Comparison of ENCODE assay signal across 1 cellular context in the genomic region with DNA sequence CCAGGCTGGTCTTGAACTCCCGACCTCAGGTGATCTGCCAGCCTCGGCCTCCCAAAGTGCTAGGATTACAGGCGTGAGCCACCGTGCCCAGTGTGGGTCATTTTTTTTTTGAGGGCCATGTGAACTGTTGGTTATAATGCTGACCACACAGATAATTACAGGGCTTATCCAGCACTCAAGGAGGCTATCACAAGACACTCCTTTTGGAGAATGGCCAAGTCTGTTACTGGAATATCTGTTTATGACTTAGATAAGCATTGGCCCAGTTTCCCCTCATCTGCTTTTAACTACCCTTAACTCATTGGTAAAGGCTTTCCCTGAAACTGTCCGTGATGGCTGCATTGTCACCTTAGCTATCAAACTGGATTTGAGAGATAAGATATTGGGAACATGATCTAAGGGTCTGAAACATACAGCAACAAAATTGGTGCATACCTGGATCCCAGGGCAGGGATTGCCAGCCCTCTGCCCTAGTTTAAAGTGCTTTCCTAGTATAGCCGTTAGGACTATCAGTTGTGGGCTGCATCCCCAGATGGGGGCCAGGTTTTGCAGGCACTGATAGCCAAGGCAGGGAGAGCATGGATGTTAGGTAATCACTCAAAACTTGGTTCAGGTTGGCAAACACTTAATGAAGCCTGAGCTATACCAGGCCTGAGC.
TF ChIP-seq lines count a peak whose summit lies in the region.

No MANE protein-coding gene starts in this region.

TF ChIP-seq in K562, 482 proteins besides CTCF, POLR2A, EP300 and RAD21 (continued from another document and continues in another):
- TF ChIP-seq SMARCC2 (IDR thresholded peaks at IDR 0.05; ENCODE audit: low read depth) (peak; percentile 55; the same call in 1 of the 2 replicates), MTA3 (IDR thresholded peaks at IDR 0.05; ENCODE audit: borderline replicate concordance) (peak; percentile 54), NUFIP1 (IDR thresholded peaks at IDR 0.05; ENCODE audit: partially characterized antibody) (no peak), CHD2 (IDR thresholded peaks at IDR 0.05; ENCODE audit: low read depth, low read length) (no peak), L3MBTL2 (IDR thresholded peaks at IDR 0.05) (peak; percentile 91), DPF2 (IDR thresholded peaks at IDR 0.05) (peak; percentile 84), ZNF766 (CRISPR knock-in tag; conservative IDR thresholded peaks at IDR 0.05) (peak; percentile 76), MTA2 (IDR thresholded peaks at IDR 0.05; ENCODE audit: low read depth) (peak; percentile 83), HDAC2 (IDR thresholded peaks at IDR 0.05) (peak; percentile 82; the same call in 1 of the 2 replicates), FOXA1 (IDR thresholded peaks at IDR 0.05; ENCODE audit: borderline replicate concordance) (no peak), YY1 (IDR thresholded peaks at IDR 0.05; ENCODE audit: borderline replicate concordance in 1 of 3, control insufficient read depth in 1 of 3, extremely low read depth in 1 of 3, insufficient read depth in 3 of 3, insufficient read length in 1 of 3, insufficient replicate concordance in 2 of 3, low read depth in 1 of 3, low read length in 2 of 3) (no peak), KDM1A (IDR thresholded peaks at IDR 0.05) (peak; percentile 8 to 83; a peak in 3 of 4 replicates), MBD2 (IDR thresholded peaks at IDR 0.05; ENCODE audit: borderline replicate concordance, low read depth) (0 out of 2 replicates have a peak, but pooled peaks have one; percentile 25), ETV1 (tag; conservative IDR thresholded peaks at IDR 0.05; ENCODE audit: low read depth) (no peak), SMARCA4 (IDR thresholded peaks at IDR 0.05) (peak; percentile 90; the same call in 1 of the 2 replicates), ESRRA (IDR thresholded peaks at IDR 0.05; ENCODE audit: borderline replicate concordance, low read depth) (peak; percentile 87; the same call in 1 of the 2 replicates), FOXK2 (conservative IDR thresholded peaks at IDR 0.05 in 1 of 2, IDR thresholded peaks at IDR 0.05 in 1 of 2; ENCODE audit: low read depth in 2 of 2) (0 out of 4 replicates have a peak, but pooled peaks of 1 of the 2 experiments have one; percentile 32), RHOXF2B (CRISPR knock-in tag; conservative IDR thresholded peaks at IDR 0.05) (no peak), HNRNPLL (IDR thresholded peaks at IDR 0.05; ENCODE audit: low read depth, low read length, poor library complexity, severe bottlenecking) (no peak), SAFB2 (IDR thresholded peaks at IDR 0.05; ENCODE audit: borderline replicate concordance, low read depth, low read length, severe bottlenecking) (no peak), ILF3 (IDR thresholded peaks at IDR 0.05; ENCODE audit: borderline replicate concordance) (no peak), PURB (CRISPR knock-in tag; IDR thresholded peaks at IDR 0.05; ENCODE audit: low read depth) (no peak), ZNF696 (CRISPR knock-in tag; conservative IDR thresholded peaks at IDR 0.05) (no peak), KAT2B (IDR thresholded peaks at IDR 0.05; ENCODE audit: low read depth, low read length) (no peak), PCBP1 (IDR thresholded peaks at IDR 0.05; ENCODE audit: low read depth, low read length, poor library complexity, severe bottlenecking) (no peak), NCOR1 (IDR thresholded peaks at IDR 0.05) (peak; percentile 87)
- TF ChIP-seq, protein P1, sequence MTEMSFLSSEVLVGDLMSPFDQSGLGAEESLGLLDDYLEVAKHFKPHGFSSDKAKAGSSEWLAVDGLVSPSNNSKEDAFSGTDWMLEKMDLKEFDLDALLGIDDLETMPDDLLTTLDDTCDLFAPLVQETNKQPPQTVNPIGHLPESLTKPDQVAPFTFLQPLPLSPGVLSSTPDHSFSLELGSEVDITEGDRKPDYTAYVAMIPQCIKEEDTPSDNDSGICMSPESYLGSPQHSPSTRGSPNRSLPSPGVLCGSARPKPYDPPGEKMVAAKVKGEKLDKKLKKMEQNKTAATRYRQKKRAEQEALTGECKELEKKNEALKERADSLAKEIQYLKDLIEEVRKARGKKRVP (CRISPR knock-in tag; IDR thresholded peaks at IDR 0.05): 0 out of 2 replicates have a peak, but pooled peaks have one; percentile 53
- TF ChIP-seq, protein P2, sequence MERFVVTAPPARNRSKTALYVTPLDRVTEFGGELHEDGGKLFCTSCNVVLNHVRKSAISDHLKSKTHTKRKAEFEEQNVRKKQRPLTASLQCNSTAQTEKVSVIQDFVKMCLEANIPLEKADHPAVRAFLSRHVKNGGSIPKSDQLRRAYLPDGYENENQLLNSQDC (CRISPR knock-in tag; IDR thresholded peaks at IDR 0.05): no peak
- TF ChIP-seq, protein P3, sequence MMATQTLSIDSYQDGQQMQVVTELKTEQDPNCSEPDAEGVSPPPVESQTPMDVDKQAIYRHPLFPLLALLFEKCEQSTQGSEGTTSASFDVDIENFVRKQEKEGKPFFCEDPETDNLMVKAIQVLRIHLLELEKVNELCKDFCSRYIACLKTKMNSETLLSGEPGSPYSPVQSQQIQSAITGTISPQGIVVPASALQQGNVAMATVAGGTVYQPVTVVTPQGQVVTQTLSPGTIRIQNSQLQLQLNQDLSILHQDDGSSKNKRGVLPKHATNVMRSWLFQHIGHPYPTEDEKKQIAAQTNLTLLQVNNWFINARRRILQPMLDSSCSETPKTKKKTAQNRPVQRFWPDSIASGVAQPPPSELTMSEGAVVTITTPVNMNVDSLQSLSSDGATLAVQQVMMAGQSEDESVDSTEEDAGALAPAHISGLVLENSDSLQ (IDR thresholded peaks at IDR 0.05): 0 out of 2 replicates have a peak, but pooled peaks have one; percentile 29
- TF ChIP-seq, protein P4, sequence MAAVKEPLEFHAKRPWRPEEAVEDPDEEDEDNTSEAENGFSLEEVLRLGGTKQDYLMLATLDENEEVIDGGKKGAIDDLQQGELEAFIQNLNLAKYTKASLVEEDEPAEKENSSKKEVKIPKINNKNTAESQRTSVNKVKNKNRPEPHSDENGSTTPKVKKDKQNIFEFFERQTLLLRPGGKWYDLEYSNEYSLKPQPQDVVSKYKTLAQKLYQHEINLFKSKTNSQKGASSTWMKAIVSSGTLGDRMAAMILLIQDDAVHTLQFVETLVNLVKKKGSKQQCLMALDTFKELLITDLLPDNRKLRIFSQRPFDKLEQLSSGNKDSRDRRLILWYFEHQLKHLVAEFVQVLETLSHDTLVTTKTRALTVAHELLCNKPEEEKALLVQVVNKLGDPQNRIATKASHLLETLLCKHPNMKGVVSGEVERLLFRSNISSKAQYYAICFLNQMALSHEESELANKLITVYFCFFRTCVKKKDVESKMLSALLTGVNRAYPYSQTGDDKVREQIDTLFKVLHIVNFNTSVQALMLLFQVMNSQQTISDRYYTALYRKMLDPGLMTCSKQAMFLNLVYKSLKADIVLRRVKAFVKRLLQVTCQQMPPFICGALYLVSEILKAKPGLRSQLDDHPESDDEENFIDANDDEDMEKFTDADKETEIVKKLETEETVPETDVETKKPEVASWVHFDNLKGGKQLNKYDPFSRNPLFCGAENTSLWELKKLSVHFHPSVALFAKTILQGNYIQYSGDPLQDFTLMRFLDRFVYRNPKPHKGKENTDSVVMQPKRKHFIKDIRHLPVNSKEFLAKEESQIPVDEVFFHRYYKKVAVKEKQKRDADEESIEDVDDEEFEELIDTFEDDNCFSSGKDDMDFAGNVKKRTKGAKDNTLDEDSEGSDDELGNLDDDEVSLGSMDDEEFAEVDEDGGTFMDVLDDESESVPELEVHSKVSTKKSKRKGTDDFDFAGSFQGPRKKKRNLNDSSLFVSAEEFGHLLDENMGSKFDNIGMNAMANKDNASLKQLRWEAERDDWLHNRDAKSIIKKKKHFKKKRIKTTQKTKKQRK (IDR thresholded peaks at IDR 0.05; ENCODE audit: borderline replicate concordance, low read depth, low read length): no peak
- TF ChIP-seq, protein P5, sequence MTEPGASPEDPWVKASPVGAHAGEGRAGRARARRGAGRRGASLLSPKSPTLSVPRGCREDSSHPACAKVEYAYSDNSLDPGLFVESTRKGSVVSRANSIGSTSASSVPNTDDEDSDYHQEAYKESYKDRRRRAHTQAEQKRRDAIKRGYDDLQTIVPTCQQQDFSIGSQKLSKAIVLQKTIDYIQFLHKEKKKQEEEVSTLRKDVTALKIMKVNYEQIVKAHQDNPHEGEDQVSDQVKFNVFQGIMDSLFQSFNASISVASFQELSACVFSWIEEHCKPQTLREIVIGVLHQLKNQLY (CRISPR knock-in tag; conservative IDR thresholded peaks at IDR 0.05): no peak; a peak in 1 of 4 replicates
- TF ChIP-seq, protein P6, sequence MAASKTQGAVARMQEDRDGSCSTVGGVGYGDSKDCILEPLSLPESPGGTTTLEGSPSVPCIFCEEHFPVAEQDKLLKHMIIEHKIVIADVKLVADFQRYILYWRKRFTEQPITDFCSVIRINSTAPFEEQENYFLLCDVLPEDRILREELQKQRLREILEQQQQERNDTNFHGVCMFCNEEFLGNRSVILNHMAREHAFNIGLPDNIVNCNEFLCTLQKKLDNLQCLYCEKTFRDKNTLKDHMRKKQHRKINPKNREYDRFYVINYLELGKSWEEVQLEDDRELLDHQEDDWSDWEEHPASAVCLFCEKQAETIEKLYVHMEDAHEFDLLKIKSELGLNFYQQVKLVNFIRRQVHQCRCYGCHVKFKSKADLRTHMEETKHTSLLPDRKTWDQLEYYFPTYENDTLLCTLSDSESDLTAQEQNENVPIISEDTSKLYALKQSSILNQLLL (CRISPR knock-in tag; IDR thresholded peaks at IDR 0.05; ENCODE audit: borderline replicate concordance): no peak
- TF ChIP-seq, protein P7, sequence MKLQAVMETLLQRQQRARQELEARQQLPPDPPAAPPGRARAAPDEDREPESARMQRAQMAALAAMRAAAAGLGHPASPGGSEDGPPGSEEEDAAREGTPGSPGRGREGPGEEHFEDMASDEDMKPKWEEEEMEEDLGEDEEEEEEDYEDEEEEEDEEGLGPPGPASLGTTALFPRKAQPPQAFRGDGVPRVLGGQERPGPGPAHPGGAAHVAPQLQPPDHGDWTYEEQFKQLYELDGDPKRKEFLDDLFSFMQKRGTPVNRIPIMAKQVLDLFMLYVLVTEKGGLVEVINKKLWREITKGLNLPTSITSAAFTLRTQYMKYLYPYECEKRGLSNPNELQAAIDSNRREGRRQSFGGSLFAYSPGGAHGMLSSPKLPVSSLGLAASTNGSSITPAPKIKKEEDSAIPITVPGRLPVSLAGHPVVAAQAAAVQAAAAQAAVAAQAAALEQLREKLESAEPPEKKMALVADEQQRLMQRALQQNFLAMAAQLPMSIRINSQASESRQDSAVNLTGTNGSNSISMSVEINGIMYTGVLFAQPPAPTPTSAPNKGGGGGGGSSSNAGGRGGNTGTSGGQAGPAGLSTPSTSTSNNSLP (IDR thresholded peaks at IDR 0.05; ENCODE audit: borderline replicate concordance, low read depth, low read length): no peak
- TF ChIP-seq, protein P8, sequence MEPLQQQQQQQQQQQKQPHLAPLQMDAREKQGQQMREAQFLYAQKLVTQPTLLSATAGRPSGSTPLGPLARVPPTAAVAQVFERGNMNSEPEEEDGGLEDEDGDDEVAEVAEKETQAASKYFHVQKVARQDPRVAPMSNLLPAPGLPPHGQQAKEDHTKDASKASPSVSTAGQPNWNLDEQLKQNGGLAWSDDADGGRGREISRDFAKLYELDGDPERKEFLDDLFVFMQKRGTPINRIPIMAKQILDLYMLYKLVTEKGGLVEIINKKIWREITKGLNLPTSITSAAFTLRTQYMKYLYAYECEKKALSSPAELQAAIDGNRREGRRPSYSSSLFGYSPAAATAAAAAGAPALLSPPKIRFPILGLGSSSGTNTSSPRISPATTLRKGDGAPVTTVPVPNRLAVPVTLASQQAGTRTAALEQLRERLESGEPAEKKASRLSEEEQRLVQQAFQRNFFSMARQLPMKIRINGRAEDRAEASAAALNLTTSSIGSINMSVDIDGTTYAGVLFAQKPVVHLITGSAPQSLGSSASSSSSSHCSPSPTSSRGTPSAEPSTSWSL (CRISPR knock-in tag; IDR thresholded peaks at IDR 0.05; ENCODE audit: borderline replicate concordance): no peak
- TF ChIP-seq, protein P9, sequence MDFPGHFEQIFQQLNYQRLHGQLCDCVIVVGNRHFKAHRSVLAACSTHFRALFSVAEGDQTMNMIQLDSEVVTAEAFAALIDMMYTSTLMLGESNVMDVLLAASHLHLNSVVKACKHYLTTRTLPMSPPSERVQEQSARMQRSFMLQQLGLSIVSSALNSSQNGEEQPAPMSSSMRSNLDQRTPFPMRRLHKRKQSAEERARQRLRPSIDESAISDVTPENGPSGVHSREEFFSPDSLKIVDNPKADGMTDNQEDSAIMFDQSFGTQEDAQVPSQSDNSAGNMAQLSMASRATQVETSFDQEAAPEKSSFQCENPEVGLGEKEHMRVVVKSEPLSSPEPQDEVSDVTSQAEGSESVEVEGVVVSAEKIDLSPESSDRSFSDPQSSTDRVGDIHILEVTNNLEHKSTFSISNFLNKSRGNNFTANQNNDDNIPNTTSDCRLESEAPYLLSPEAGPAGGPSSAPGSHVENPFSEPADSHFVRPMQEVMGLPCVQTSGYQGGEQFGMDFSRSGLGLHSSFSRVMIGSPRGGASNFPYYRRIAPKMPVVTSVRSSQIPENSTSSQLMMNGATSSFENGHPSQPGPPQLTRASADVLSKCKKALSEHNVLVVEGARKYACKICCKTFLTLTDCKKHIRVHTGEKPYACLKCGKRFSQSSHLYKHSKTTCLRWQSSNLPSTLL (IDR thresholded peaks at IDR 0.05): no peak
- TF ChIP-seq, protein P10, sequence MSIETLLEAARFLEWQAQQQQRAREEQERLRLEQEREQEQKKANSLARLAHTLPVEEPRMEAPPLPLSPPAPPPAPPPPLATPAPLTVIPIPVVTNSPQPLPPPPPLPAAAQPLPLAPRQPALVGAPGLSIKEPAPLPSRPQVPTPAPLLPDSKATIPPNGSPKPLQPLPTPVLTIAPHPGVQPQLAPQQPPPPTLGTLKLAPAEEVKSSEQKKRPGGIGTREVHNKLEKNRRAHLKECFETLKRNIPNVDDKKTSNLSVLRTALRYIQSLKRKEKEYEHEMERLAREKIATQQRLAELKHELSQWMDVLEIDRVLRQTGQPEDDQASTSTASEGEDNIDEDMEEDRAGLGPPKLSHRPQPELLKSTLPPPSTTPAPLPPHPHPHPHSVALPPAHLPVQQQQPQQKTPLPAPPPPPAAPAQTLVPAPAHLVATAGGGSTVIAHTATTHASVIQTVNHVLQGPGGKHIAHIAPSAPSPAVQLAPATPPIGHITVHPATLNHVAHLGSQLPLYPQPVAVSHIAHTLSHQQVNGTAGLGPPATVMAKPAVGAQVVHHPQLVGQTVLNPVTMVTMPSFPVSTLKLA (conservative IDR thresholded peaks at IDR 0.05): peak in 1 of 2 experiments; percentile 31; a peak in 1 of 4 replicates
- TF ChIP-seq, protein P11, sequence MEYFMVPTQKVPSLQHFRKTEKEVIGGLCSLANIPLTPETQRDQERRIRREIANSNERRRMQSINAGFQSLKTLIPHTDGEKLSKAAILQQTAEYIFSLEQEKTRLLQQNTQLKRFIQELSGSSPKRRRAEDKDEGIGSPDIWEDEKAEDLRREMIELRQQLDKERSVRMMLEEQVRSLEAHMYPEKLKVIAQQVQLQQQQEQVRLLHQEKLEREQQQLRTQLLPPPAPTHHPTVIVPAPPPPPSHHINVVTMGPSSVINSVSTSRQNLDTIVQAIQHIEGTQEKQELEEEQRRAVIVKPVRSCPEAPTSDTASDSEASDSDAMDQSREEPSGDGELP (CRISPR knock-in tag; IDR thresholded peaks at IDR 0.05; ENCODE audit: borderline replicate concordance): peak; percentile 4; the same call in 1 of the 2 replicates
- TF ChIP-seq, protein P12, sequence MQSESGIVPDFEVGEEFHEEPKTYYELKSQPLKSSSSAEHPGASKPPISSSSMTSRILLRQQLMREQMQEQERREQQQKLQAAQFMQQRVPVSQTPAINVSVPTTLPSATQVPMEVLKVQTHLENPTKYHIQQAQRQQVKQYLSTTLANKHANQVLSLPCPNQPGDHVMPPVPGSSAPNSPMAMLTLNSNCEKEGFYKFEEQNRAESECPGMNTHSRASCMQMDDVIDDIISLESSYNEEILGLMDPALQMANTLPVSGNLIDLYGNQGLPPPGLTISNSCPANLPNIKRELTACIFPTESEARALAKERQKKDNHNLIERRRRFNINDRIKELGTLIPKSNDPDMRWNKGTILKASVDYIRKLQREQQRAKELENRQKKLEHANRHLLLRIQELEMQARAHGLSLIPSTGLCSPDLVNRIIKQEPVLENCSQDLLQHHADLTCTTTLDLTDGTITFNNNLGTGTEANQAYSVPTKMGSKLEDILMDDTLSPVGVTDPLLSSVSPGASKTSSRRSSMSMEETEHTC (IDR thresholded peaks at IDR 0.05): peak; percentile 94
